ENCODE assay signal across 1 cellular context in genomic region chr12:85179680-85180300, GRCh38.
TF ChIP-seq lines count a peak whose summit lies in the region.

No MANE protein-coding gene starts in this region.

TF ChIP-seq in IMR-90, 13 proteins besides CTCF, POLR2A, EP300 and RAD21 (continued from another document):
- TF ChIP-seq MXI1 (IDR thresholded peaks at IDR 0.05; ENCODE audit: borderline replicate concordance, low read depth, low read length) (no peak), ELK1 (IDR thresholded peaks at IDR 0.05; ENCODE audit: borderline replicate concordance, low read depth, low read length) (no peak), FOS (IDR thresholded peaks at IDR 0.05; ENCODE audit: low read depth, low read length) (no peak), SMC3 (IDR thresholded peaks at IDR 0.05; ENCODE audit: low read depth, low read length) (no peak), RFX5 (IDR thresholded peaks at IDR 0.05; ENCODE audit: low read depth, low read length) (no peak), RCOR1 (IDR thresholded peaks at IDR 0.05; ENCODE audit: insufficient replicate concordance, low read length) (no peak), CHD1 (IDR thresholded peaks at IDR 0.05; ENCODE audit: low read depth, low read length) (no peak), USF2 (IDR thresholded peaks at IDR 0.05; ENCODE audit: low read depth, low read length) (no peak)
